1 cellular context compared by ENCODE assay signal in genomic region chr19:46842791-46843190, GRCh38.
TF ChIP-seq lines count a peak whose summit lies in the region.

No MANE protein-coding gene starts in this region.

TF ChIP-seq in GM23338, 12 proteins besides CTCF, POLR2A, EP300 and RAD21 (continued from another document):
- TF ChIP-seq, protein P1, sequence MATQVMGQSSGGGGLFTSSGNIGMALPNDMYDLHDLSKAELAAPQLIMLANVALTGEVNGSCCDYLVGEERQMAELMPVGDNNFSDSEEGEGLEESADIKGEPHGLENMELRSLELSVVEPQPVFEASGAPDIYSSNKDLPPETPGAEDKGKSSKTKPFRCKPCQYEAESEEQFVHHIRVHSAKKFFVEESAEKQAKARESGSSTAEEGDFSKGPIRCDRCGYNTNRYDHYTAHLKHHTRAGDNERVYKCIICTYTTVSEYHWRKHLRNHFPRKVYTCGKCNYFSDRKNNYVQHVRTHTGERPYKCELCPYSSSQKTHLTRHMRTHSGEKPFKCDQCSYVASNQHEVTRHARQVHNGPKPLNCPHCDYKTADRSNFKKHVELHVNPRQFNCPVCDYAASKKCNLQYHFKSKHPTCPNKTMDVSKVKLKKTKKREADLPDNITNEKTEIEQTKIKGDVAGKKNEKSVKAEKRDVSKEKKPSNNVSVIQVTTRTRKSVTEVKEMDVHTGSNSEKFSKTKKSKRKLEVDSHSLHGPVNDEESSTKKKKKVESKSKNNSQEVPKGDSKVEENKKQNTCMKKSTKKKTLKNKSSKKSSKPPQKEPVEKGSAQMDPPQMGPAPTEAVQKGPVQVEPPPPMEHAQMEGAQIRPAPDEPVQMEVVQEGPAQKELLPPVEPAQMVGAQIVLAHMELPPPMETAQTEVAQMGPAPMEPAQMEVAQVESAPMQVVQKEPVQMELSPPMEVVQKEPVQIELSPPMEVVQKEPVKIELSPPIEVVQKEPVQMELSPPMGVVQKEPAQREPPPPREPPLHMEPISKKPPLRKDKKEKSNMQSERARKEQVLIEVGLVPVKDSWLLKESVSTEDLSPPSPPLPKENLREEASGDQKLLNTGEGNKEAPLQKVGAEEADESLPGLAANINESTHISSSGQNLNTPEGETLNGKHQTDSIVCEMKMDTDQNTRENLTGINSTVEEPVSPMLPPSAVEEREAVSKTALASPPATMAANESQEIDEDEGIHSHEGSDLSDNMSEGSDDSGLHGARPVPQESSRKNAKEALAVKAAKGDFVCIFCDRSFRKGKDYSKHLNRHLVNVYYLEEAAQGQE (IDR thresholded peaks at IDR 0.05; ENCODE audit: unreplicated experiment), result no peak
- TF ChIP-seq EZH2phosphoT487 (IDR thresholded peaks at IDR 0.05; ENCODE audit: unreplicated experiment) (no peak), JUNB (IDR thresholded peaks at IDR 0.05; ENCODE audit: unreplicated experiment) (no peak), CREB1 (CRISPR knock-in tag; IDR thresholded peaks at IDR 0.05; ENCODE audit: low read depth) (no peak), POLR2AphosphoS5 (IDR thresholded peaks at IDR 0.05; ENCODE audit: low read depth) (no peak), ZNF114 (CRISPR knock-in tag; IDR thresholded peaks at IDR 0.05) (no peak), ZNF331 (CRISPR knock-in tag; IDR thresholded peaks at IDR 0.05; ENCODE audit: low read depth) (no peak)
